17 cellular contexts compared by ENCODE assay signal in the genomic region with DNA sequence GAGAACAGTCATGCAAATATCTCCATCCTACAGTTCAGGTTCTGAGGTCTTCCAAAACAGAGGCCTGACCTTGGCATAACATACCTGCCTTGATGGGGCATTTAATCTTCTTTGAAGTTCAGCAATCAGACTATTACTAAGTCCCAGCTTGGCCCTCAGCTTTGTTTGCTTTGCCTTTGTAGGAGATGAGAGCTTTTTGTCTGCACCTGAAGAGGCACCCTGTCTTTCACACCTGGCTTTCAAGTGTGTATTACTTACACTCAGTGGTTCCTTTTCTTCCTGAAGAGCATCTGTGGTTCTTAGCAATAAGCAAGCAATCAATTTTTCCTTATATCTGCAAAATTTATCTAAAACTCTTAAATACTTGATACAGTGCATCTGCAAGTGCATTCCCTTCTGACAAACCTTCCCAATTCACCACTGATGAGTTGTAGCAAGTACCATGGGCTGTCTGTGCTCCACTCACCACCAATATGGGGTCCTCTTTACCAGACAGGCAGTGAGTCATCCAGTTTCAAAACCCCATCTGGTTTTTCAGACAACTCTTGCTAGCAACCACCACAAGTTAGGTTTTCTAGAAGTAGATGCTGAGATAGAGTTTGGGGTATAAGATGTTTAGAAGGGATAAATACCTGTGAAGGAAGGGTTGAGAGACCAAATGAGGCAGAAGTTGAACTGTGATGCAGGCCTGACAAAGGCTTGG.
A peak's percentile ranks its signal among the peaks of the same experiment; 100 is the strongest.
DNase-seq lines count a peak whose midpoint lies in the region; ATAC-seq and TF ChIP-seq lines count a peak whose summit lies in the region.
"Had no signal": no experiment of that assay in that cellular context is flagged by ENCODE, and none has a peak within 500 bp of the region (broad histone marks: within the 10 kb centered on the region; RNA-seq: fewer than 3 reads in every experiment).

No MANE protein-coding gene starts in this region.

- H3K27me3 ChIP-seq in right lobe of liver, result no peaks in the 10 kb centered on the region
- H3K27me3 ChIP-seq: neural progenitor cell had no signal

- H3K4me1 ChIP-seq in right lobe of liver, result no peaks in the 10 kb centered on the region
- H3K4me1 ChIP-seq: neural progenitor cell had no signal

- ATAC-seq in GM18505 (IDR thresholded peaks at IDR 0.05; ENCODE audit: unreplicated experiment), result peak; percentile 43
- no peak for ATAC-seq in right lobe of liver
- ATAC-seq: GM12878 had no signal

- DNase-seq in NCI-H345 (lab: John Stamatoyannopoulos, UW), result peak; percentile 6
- DNase-seq in NCI-H345 treated with DMSO at 0.1 percent for 48 hours (lab: John Stamatoyannopoulos, UW; ENCODE audit: unreplicated experiment), result no peak
- DNase-seq in NCI-H187 (lab: John Stamatoyannopoulos, UW), result peak; percentile 37 to 47
- no peak for DNase-seq in NCI-H146 (lab: John Stamatoyannopoulos, UW)
- DNase-seq in right lobe of liver, result no peak
- no peak for DNase-seq in NK-92 treated with Interleukin-12 subunit alpha and Interleukin-12 subunit beta, amount 100 ng/mL, for 24 hours (lab: John Stamatoyannopoulos, UW)
- DNase-seq: activated effector memory CD4-positive, alpha-beta T cell treated with Interleukin-2 at 50 U/mL for 16 hours; erythroblast; HFFc6; hippocampal formation; NCI-H446 treated with DMSO at 0.1 percent for 48 hours had no signal

- H3K4me3 ChIP-seq in right lobe of liver, result no peak overlapping the region
- H3K4me3 ChIP-seq: GM12878, neural progenitor cell, smooth muscle cell had no signal

- H3K4me3 Mint-ChIP-seq in dendritic cell treated with granulocyte-macrophage colony-stimulating factor and Interleukin-4, amounts not matched to agents 40 ng/mL and 50 ng/mL, for 4 days, result no peak overlapping the region
- H3K4me3 Mint-ChIP-seq: HFFc6, neural progenitor cell, type B pancreatic cell had no signal

- no peak for TF ChIP-seq CTCF in right lobe of liver (IDR thresholded peaks at IDR 0.05)

- no peaks in the 10 kb centered on the region for H3K36me3 ChIP-seq in right lobe of liver
- H3K36me3 ChIP-seq: neural progenitor cell had no signal

- H3K27ac ChIP-seq in right lobe of liver, result no peak overlapping the region
- H3K27ac ChIP-seq: neural progenitor cell had no signal

- H3K27me3 Mint-ChIP-seq in dendritic cell treated with granulocyte-macrophage colony-stimulating factor and Interleukin-4, amounts not matched to agents 40 ng/mL and 50 ng/mL, for 4 days, result no peaks in the 10 kb centered on the region
- H3K27me3 Mint-ChIP-seq: type B pancreatic cell had no signal

- TF ChIP-seq POLR2A in GM18505 (IDR thresholded peaks at IDR 0.05; ENCODE audit: borderline replicate concordance, extremely low read depth, insufficient read depth, insufficient read length), result no peak
- TF ChIP-seq POLR2A in right lobe of liver (IDR thresholded peaks at IDR 0.05), result no peak

- H3K4me1 Mint-ChIP-seq in dendritic cell treated with granulocyte-macrophage colony-stimulating factor and Interleukin-4, amounts not matched to agents 40 ng/mL and 50 ng/mL, for 4 days (ENCODE audit: low read depth), result peaks cover 49% of the 10 kb centered on the region

- H3K36me3 Mint-ChIP-seq in dendritic cell treated with granulocyte-macrophage colony-stimulating factor and Interleukin-4, amounts not matched to agents 40 ng/mL and 50 ng/mL, for 4 days (ENCODE audit: low read depth), result peaks cover 9% of the 10 kb centered on the region
- H3K36me3 Mint-ChIP-seq: type B pancreatic cell had no signal

- peaks cover 21% of the 10 kb centered on the region for H3K9me3 Mint-ChIP-seq in dendritic cell treated with granulocyte-macrophage colony-stimulating factor and Interleukin-4, amounts not matched to agents 40 ng/mL and 50 ng/mL, for 4 days

- H3K27ac Mint-ChIP-seq in dendritic cell treated with granulocyte-macrophage colony-stimulating factor and Interleukin-4, amounts not matched to agents 40 ng/mL and 50 ng/mL, for 4 days, result peak overlapping the region; percentile 47
- H3K27ac Mint-ChIP-seq: HFFc6, neural progenitor cell, type B pancreatic cell had no signal

- H3K9me3 ChIP-seq in right lobe of liver, result no peaks in the 10 kb centered on the region

- intact Hi-C loops in dendritic cell treated with granulocyte-macrophage colony-stimulating factor and Interleukin-4, amounts not matched to agents 40 ng/mL and 50 ng/mL, for 4 days (cut with micrococcal nuclease), result no loop called here
- intact Hi-C loops in right lobe of liver (cut with DNase I), result no loop called here

Comparison
In these comparisons a context has a peak if more than half of its experiments do, and no peak if none do; other contexts are left out.
1. DNase-seq: peak in NCI-H345 (single experiment) and NCI-H187 (2 of 2); none in NCI-H345 treated with DMSO at 0.1 percent for 48 hours (single experiment), NCI-H146 (single experiment), right lobe of liver (0 of 3) and NK-92 treated with Interleukin-12 subunit alpha and Interleukin-12 subunit beta, amount 100 ng/mL, for 24 hours (single experiment).